8 cellular contexts compared by ENCODE assay signal in the genomic region with DNA sequence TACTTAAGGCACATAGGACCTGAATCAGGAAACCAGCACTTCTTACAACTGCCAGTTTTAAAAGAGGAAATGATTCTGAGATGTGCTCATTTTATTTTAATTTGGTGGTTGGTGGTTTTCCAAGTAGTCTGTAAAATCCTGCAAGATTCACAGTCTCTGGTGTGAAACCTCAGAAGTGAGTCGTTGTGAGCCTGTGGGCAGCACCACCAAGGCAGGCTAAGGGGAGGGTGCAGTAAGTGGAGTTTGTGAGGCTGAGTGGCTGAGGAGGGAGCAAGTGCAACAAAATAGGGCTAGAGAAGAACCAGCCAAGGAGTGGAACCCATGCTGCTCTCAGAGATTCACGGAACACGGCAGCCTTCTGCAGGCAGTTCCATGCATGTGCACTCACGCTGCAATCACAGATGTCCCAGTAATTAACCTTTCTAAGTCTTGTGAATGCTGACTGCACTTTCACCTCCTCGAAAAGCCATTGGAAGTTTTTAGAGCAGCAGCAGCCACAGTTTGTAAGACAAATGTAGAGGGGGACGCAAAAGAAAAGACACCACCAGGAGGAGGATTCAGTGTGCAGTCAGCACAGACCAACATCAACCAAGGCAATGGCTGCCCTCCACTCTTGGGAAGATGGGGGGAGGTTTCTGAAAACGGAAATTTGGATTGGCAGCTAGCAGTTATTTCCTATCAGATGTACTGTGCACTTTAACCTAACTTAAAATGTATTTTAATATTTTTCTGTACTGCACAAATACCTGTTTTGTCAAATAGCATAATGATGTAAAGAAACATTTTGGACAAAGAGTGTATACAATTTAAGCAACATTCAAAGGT. TPM values are rescaled to one million over a fixed set of nuclear protein-coding genes. Genes with fewer than 3 reads are reported as not detected.
A peak's percentile ranks its signal among the peaks of the same experiment; 100 is the strongest.
DNase-seq lines count a peak whose midpoint lies in the region; ATAC-seq and TF ChIP-seq lines count a peak whose summit lies in the region.

No MANE protein-coding gene starts in this region.

- no peak overlapping the region for H3K4me3 ChIP-seq in spleen
- H3K4me3 ChIP-seq in SK-N-SH (ENCODE audit: low read depth in 2 of 2, low read length in 1 of 2): no peak overlapping the region

- DNase-seq in SIG-M5 (lab: John Stamatoyannopoulos, UW): peak; percentile 90
- DNase-seq in spleen: peak; percentile 77
- DNase-seq in chondrocyte (ENCODE audit: low spot score): no peak
- DNase-seq in SK-N-SH: no peak
- DNase-seq in HK-2 (ENCODE audit: unreplicated experiment): no peak

- POLR2A ChIA-PET in SK-N-SH (lab: Yijun Ruan, JAX): no interaction called here

- no peaks in the 10 kb centered on the region for H3K9me2 ChIP-seq in SK-N-SH

- H3K4me3 Mint-ChIP-seq in activated naive CD8-positive, alpha-beta T cell: peak overlapping the region; percentile 33
- no peak overlapping the region for H3K4me3 Mint-ChIP-seq in chondrocyte (ENCODE audit: unreplicated experiment)

- H3K9ac ChIP-seq in SK-N-SH: no peak overlapping the region

- H3K9me3 ChIP-seq in spleen: no peaks in the 10 kb centered on the region
- no peaks in the 10 kb centered on the region for H3K9me3 ChIP-seq in SK-N-SH

- TF ChIP-seq CTCF in spleen (IDR thresholded peaks at IDR 0.05 in 8 of 11, conservative IDR thresholded peaks at IDR 0.05 in 3 of 11) (peak in 1 of 11 experiments; percentile 20), chondrocyte (IDR thresholded peaks at IDR 0.05) (no peak), SK-N-SH (IDR thresholded peaks at IDR 0.05) (no peak)

- H2AFZ ChIP-seq in SK-N-SH (ENCODE audit: low read depth): no peak overlapping the region

- no peak for TF ChIP-seq RAD21 in SK-N-SH (IDR thresholded peaks at IDR 0.05; ENCODE audit: low read length)

- no peak overlapping the region for H3K4me2 ChIP-seq in SK-N-SH

- H3K4me1 Mint-ChIP-seq in activated naive CD8-positive, alpha-beta T cell (ENCODE audit: low read depth): peaks cover 22% of the 10 kb centered on the region
- H3K4me1 Mint-ChIP-seq in chondrocyte (ENCODE audit: low read depth): peaks cover 23% of the 10 kb centered on the region

- 30 to 40% (median 34%) methylated on average over 7 of the region's 7 CpGs for WGBS in spleen, 5 donors
- 93% methylated on average over 7 of the region's 7 CpGs for WGBS in SK-N-SH (ENCODE audit: low lambda C conversion rate)

- ATAC-seq in GM18867 (IDR thresholded peaks at IDR 0.05; ENCODE audit: unreplicated experiment) (peak; percentile 96), HG02973 (IDR thresholded peaks at IDR 0.05; ENCODE audit: unreplicated experiment) (peak; percentile 80)

- TF ChIP-seq POLR2A in spleen (IDR thresholded peaks at IDR 0.05): no peak

- H3K79me2 ChIP-seq in SK-N-SH (ENCODE audit: insufficient read depth): no peaks in the 10 kb centered on the region

- H4K20me1 ChIP-seq in SK-N-SH (ENCODE audit: insufficient read depth): no peaks in the 10 kb centered on the region

- no peaks in the 10 kb centered on the region for H3K27me3 Mint-ChIP-seq in activated naive CD8-positive, alpha-beta T cell
- no peaks in the 10 kb centered on the region for H3K27me3 Mint-ChIP-seq in chondrocyte (ENCODE audit: low read depth)

- no peak for TF ChIP-seq EP300 in SK-N-SH (IDR thresholded peaks at IDR 0.05; ENCODE audit: borderline replicate concordance in 1 of 2, low read depth in 1 of 2, low read length in 1 of 2)

- H3K36me3 ChIP-seq in spleen (peaks cover 0 to 59% (median 22%) of the 10 kb centered on the region in 6 donors), SK-N-SH (replicated peaks in 1 of 2; ENCODE audit: control insufficient read depth in 1 of 2, insufficient read depth in 2 of 2, low read length in 1 of 2) (peaks cover 11 to 14% of the 10 kb centered on the region in 2 experiments)

- intact Hi-C loops in spleen (cut with DNase I; ENCODE audit: low total_unique reads): no loop called here

- H3K27me3 ChIP-seq in spleen (replicated peaks in 1 of 7): no peaks in the 10 kb centered on the region
- no peaks in the 10 kb centered on the region for H3K27me3 ChIP-seq in SK-N-SH (ENCODE audit: insufficient read depth)

- H3K36me3 Mint-ChIP-seq in activated naive CD8-positive, alpha-beta T cell: no peaks in the 10 kb centered on the region
- peaks cover 7% of the 10 kb centered on the region for H3K36me3 Mint-ChIP-seq in chondrocyte (ENCODE audit: low read depth)

- peak overlapping the region in 2 of 8 donors; percentile 4 to 21 for H3K27ac ChIP-seq in spleen
- H3K27ac ChIP-seq in SK-N-SH (ENCODE audit: low read depth in 2 of 2, low read length in 1 of 2): peak overlapping the region in 1 of 2 experiments; percentile 2; a peak in 1 of 4 replicates

- peaks cover 14% of the 10 kb centered on the region for H3F3A ChIP-seq in SK-N-SH (replicated peaks; ENCODE audit: insufficient read depth)

- H3K27ac Mint-ChIP-seq in activated naive CD8-positive, alpha-beta T cell: peak overlapping the region; percentile 4
- H3K27ac Mint-ChIP-seq in chondrocyte (ENCODE audit: unreplicated experiment): no peak overlapping the region

- no peaks in the 10 kb centered on the region for H3K9me3 Mint-ChIP-seq in activated naive CD8-positive, alpha-beta T cell (ENCODE audit: low read depth)
- no peaks in the 10 kb centered on the region for H3K9me3 Mint-ChIP-seq in chondrocyte (ENCODE audit: low read depth)

- CTCF ChIA-PET in SK-N-SH (lab: Yijun Ruan, JAX): interaction anchor here (0.9 to 1.0 kb wide), 2 partner anchors 13 to 200 kb away, joined by 3 to 4 read pairs; no protein-coding TSS in a partner anchor

- H3K4me1 ChIP-seq in spleen: peaks cover 12 to 31% (median 18%) of the 10 kb centered on the region in 6 donors
- peaks cover 7 to 16% of the 10 kb centered on the region in 2 experiments; a peak in 3 of 4 replicates for H3K4me1 ChIP-seq in SK-N-SH (ENCODE audit: control insufficient read depth in 1 of 2, insufficient read depth in 2 of 2, low read depth in 1 of 2, low read length in 1 of 2)

TF ChIP-seq in SK-N-SH, 30 proteins besides CTCF, POLR2A, EP300 and RAD21:
- TF ChIP-seq SIN3A (IDR thresholded peaks at IDR 0.05; ENCODE audit: borderline replicate concordance, low read depth, low read length): no peak
- no peak for TF ChIP-seq TCF12 (IDR thresholded peaks at IDR 0.05)
- no peak for TF ChIP-seq RFX5 (IDR thresholded peaks at IDR 0.05; ENCODE audit: low read length)
- TF ChIP-seq RCOR1 (IDR thresholded peaks at IDR 0.05; ENCODE audit: low read length): no peak
- TF ChIP-seq SMC3 (IDR thresholded peaks at IDR 0.05; ENCODE audit: low read depth, low read length): no peak
- TF ChIP-seq, protein P1, sequence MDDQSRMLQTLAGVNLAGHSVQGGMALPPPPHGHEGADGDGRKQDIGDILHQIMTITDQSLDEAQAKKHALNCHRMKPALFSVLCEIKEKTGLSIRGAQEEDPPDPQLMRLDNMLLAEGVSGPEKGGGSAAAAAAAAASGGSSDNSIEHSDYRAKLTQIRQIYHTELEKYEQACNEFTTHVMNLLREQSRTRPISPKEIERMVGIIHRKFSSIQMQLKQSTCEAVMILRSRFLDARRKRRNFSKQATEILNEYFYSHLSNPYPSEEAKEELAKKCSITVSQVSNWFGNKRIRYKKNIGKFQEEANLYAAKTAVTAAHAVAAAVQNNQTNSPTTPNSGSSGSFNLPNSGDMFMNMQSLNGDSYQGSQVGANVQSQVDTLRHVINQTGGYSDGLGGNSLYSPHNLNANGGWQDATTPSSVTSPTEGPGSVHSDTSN (IDR thresholded peaks at IDR 0.05): no peak
- no peak for TF ChIP-seq TAF1 (IDR thresholded peaks at IDR 0.05; ENCODE audit: borderline replicate concordance, low read depth, low read length)
- TF ChIP-seq, protein P2, sequence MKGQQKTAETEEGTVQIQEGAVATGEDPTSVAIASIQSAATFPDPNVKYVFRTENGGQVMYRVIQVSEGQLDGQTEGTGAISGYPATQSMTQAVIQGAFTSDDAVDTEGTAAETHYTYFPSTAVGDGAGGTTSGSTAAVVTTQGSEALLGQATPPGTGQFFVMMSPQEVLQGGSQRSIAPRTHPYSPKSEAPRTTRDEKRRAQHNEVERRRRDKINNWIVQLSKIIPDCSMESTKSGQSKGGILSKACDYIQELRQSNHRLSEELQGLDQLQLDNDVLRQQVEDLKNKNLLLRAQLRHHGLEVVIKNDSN (IDR thresholded peaks at IDR 0.05; ENCODE audit: borderline replicate concordance, low read depth): no peak

RNA-seq across cellular contexts. Expression of gene ESD, which starts 44.9 kb away (rescaled TPM):
- 10 to 100 TPM; 52.3 to 85.5 (median 61.5) TPM for total RNA-seq in spleen
- polyA plus RNA-seq in spleen: 10 to 100 TPM; 64.7 to 78.0 (median 65.0) TPM
- total RNA-seq in chondrocyte: 94.7 to 102 TPM (median 97.9 TPM) in 3 replicates
- 80.9 and 94.3 TPM in 2 replicates for polyA plus RNA-seq in SK-N-SH (2012; rRNA removed)
- polyA plus RNA-seq in SK-N-SH (2012; cell fraction: cytosol; rRNA removed): 117 and 131 TPM in 2 replicates
- polyA plus RNA-seq in SK-N-SH (2012; cell fraction: nucleus; rRNA removed): 35.6 and 65.1 TPM in 2 replicates

Comparison
In these comparisons a context has a peak if more than half of its experiments do, and no peak if none do; other contexts are left out.
1. DNase-seq: peak in SIG-M5 (single experiment) and spleen (single experiment); none in chondrocyte (single experiment), SK-N-SH (single experiment) and HK-2 (single experiment).